In genomic region chr20:32798046-32798985, GRCh38 we compare ENCODE assay signal across 14 cellular contexts. TPM values are rescaled to one million over a fixed set of nuclear protein-coding genes. Genes with fewer than 3 reads are reported as not detected.
DNase-seq lines count a peak whose midpoint lies in the region; ATAC-seq, FAIRE-seq and TF ChIP-seq lines count a peak whose summit lies in the region.
"Had no signal": no experiment of that assay in that cellular context is flagged by ENCODE, and none has a peak within 500 bp of the region (broad histone marks: within the 10 kb centered on the region; RNA-seq: fewer than 3 reads in every experiment).

No MANE protein-coding gene starts in this region.

- no peaks in the 10 kb centered on the region for H3K9me3 ChIP-seq in BLaER1

- H3K36me3 Mint-ChIP-seq in WTC11: peaks cover 98% of the 10 kb centered on the region
- H3K36me3 Mint-ChIP-seq in nephron progenitor cell (ENCODE audit: low read depth): peaks cover 45% of the 10 kb centered on the region

- no peak for ATAC-seq in WTC11
- ATAC-seq: GM12878 had no signal

- peaks cover 33% of the 10 kb centered on the region for H3K4me1 Mint-ChIP-seq in WTC11
- peaks cover 7% of the 10 kb centered on the region for H3K4me1 Mint-ChIP-seq in nephron progenitor cell

- H3K27me3 Mint-ChIP-seq in WTC11 (ENCODE audit: low read depth) (no peaks in the 10 kb centered on the region), nephron progenitor cell (ENCODE audit: low read depth, poor library complexity) (no peaks in the 10 kb centered on the region)
- H3K27me3 Mint-ChIP-seq: B cell had no signal

- peak overlapping the region; percentile 91 for H3K27ac Mint-ChIP-seq in WTC11
- H3K27ac Mint-ChIP-seq in nephron progenitor cell: peak overlapping the region; percentile 33
- H3K27ac Mint-ChIP-seq: B cell had no signal

- no peak for FAIRE-seq in urothelium cell line (lab: Jason Lieb, UNC)
- FAIRE-seq: GM12878 had no signal

- CTCF ChIA-PET in WTC11 (lab: Charles Lee): interaction anchor here (1.1 to 2.4 kb wide), 2 partner anchors 8 to 20 kb away, joined by 5 to 21 read pairs; no protein-coding TSS in a partner anchor

- peak overlapping the region; percentile 88 for H3K27ac ChIP-seq in BLaER1

- peaks cover 64% of the 10 kb centered on the region for H3K4me1 ChIP-seq in BLaER1

- peak overlapping the region; percentile 94 for H3K4me2 ChIP-seq in BLaER1

- no peaks in the 10 kb centered on the region for H4K20me1 ChIP-seq in BLaER1

- no peak overlapping the region; the same call in 1 of the 2 replicates for H3K9ac ChIP-seq in BLaER1

- peaks cover 33% of the 10 kb centered on the region for H3K36me3 ChIP-seq in BLaER1

- H3K27me3 ChIP-seq in BLaER1: no peaks in the 10 kb centered on the region

- TF ChIP-seq CTCF in WTC11 (IDR thresholded peaks at IDR 0.05): no peak
- no peak for TF ChIP-seq CTCF in nephron progenitor cell (IDR thresholded peaks at IDR 0.05)

- POLR2A ChIA-PET in WTC11 (lab: Charles Lee): interaction anchor here (0.8 kb wide), 1 partner anchor 8 kb away, joined by 4 read pairs; no protein-coding TSS in a partner anchor

- H3K4me3 Mint-ChIP-seq in WTC11 (no peak overlapping the region), nephron progenitor cell (no peak overlapping the region)
- H3K4me3 Mint-ChIP-seq: B cell had no signal

- DNase-seq in DMS79 treated with DMSO at 0.1 percent for 48 hours (lab: John Stamatoyannopoulos, UW) (peak; percentile 74), WTC11 (ENCODE audit: low spot score) (no peak), nephron progenitor cell (no peak), GM19240 (ENCODE audit: insufficient read length, low spot score) (no peak), T-helper 1 cell (no peak), urothelium cell line (ENCODE audit: low spot score) (no peak)
- DNase-seq: DMS153, NCI-H1694, NCI-H510A treated with DMSO at 0.1 percent for 48 hours, RPMI8226, SW 1271 had no signal

- H3K4me3 ChIP-seq in BLaER1: no peak overlapping the region
- H3K4me3 ChIP-seq: GM12878 had no signal

- H3K9me3 Mint-ChIP-seq in WTC11 (no peaks in the 10 kb centered on the region), nephron progenitor cell (no peaks in the 10 kb centered on the region)

TF ChIP-seq in WTC11, 78 proteins besides CTCF, POLR2A, EP300 and RAD21:
- no peak for TF ChIP-seq HMGA2 (CRISPR knock-in tag; IDR thresholded peaks at IDR 0.05)

RNA-seq across cellular contexts. Expression of gene MAPRE1, which starts 21.4 kb away (rescaled TPM):
- total RNA-seq in WTC11 (2021): 154 to 159 TPM (median 155 TPM) in 3 replicates

RNA-seq across cellular contexts. Expression of gene DNMT3B, which starts 36.1 kb away (rescaled TPM):
- total RNA-seq in WTC11 (2021): 638 to 682 TPM (median 641 TPM) in 3 replicates

RNA-seq across cellular contexts. Expression of gene COMMD7, which starts 55.0 kb away (rescaled TPM):
- total RNA-seq in WTC11 (2021): 41.8 to 42.4 TPM (median 42.3 TPM) in 3 replicates
